In genomic region chr6:159343709-159344108, GRCh38 we compare ENCODE assay signal across 29 cellular contexts.
"Had no signal": no experiment of that assay in that cellular context is flagged by ENCODE, and none has a peak within 500 bp of the region (broad histone marks: within the 10 kb centered on the region; RNA-seq: fewer than 3 reads in every experiment).

No MANE protein-coding gene starts in this region.

- H3K36me3 ChIP-seq: adrenal gland, ascending aorta, brain microvascular endothelial cell, breast epithelium, cardiac muscle cell had no signal

- DNase-seq: activated effector memory CD4-positive, alpha-beta T cell treated with anti-CD3 and anti-CD28 coated beads, Interleukin-2, amount 50 U/mL, for 16 hours; activated effector memory CD4-positive, alpha-beta T cell treated with Interleukin-2 at 50 U/mL for 16 hours; activated gamma-delta T cell; activated gamma-delta T cell treated with Interleukin-2 at 50 U/mL for 16 hours; activated naive CD4-positive, alpha-beta T cell; activated naive CD4-positive, alpha-beta T cell treated with anti-CD3 and anti-CD28 coated beads for 36 hours; activated naive CD4-positive, alpha-beta T cell treated with anti-CD3 and anti-CD28 coated beads, Interleukin-2, amount 10 ng/mL, durations not matched to agents 7 days and 5 days; activated naive CD4-positive, alpha-beta T cell treated with anti-CD3 and anti-CD28 coated beads, Interleukin-2, amount 50 U/mL, for 16 hours; activated naive CD4-positive, alpha-beta T cell treated with Interleukin-2 at 50 U/mL for 16 hours; activated naive CD8-positive, alpha-beta T cell treated with anti-CD3 and anti-CD28 coated beads for 36 hours; activated naive CD8-positive, alpha-beta T cell treated with anti-CD3 and anti-CD28 coated beads, Interleukin-2, amount 10 ng/mL, durations not matched to agents 7 days and 5 days; activated naive CD8-positive, alpha-beta T cell treated with anti-CD3 and anti-CD28 coated beads, Interleukin-2, amount 50 U/mL, for 24 hours; activated T-cell treated with anti-CD3 and anti-CD28 coated beads, Interleukin-2, amount 50 U/mL, for 24 hours; activated T-cell treated with anti-CD3 and anti-CD28 coated beads, Interleukin-2, amount 50 U/mL, for 4 hours; activated T-cell treated with anti-CD3 and anti-CD28 coated beads, Interleukin-2, amount 50 U/mL, for 48 hours; activated T-cell treated with anti-CD3 and anti-CD28 coated beads, Interleukin-2, amount 50 U/mL, for 72 hours; adrenal gland; amniotic stem cell; amygdala; anterior cingulate cortex; aorta; body of pancreas; brain microvascular endothelial cell; caudate nucleus; central memory CD4-positive, alpha-beta T cell; cerebellar nuclear complex had no signal

- H3K4me1 ChIP-seq: adrenal gland, ascending aorta, body of pancreas, breast epithelium had no signal

- H3K27ac ChIP-seq: adrenal gland, ascending aorta, body of pancreas, brain microvascular endothelial cell, breast epithelium, cardiac muscle cell had no signal

- H3K4me3 ChIP-seq: adrenal gland, ascending aorta, body of pancreas, breast epithelium, cardiac muscle cell had no signal
